ENCODE assay signal across 7 cellular contexts in the genomic region with DNA sequence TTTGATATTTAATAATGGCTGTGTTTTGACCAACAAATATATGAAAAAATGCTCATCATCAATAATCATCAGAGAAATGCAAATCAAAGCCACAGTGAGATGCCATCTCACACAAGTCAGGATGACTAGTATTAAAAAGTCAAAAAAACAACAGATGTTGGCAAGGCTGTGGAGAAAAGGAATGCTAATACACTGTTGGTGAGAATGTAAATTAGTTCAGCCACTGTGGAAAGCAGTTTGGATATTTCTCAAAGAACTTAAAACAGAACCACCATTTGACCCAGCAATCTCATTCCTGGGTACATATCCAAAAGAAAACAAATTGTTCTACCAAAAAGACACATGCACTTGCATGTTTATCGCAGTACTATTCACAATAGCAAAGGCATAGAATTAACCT. TPM values are rescaled to one million over a fixed set of nuclear protein-coding genes. Genes with fewer than 3 reads are reported as not detected.
"Had no signal": no experiment of that assay in that cellular context is flagged by ENCODE, and none has a peak within 500 bp of the region (broad histone marks: within the 10 kb centered on the region; RNA-seq: fewer than 3 reads in every experiment).

No MANE protein-coding gene starts in this region.

RNA-seq across cellular contexts. Expression of gene C6, which starts 30.0 kb away (rescaled TPM):
- total RNA-seq: activated CD4-positive, alpha-beta memory T cell treated with anti-CD3 and anti-CD28 coated beads, Interleukin-2, amount 10 ng/mL, durations not matched to agents 7 days and 5 days; activated CD4-positive, alpha-beta T cell treated with anti-CD3 and anti-CD28 coated beads for 36 hours; activated CD8-positive, alpha-beta memory T cell treated with anti-CD3 and anti-CD28 coated beads for 36 hours; activated naive CD4-positive, alpha-beta T cell treated with anti-CD3 and anti-CD28 coated beads for 36 hours; activated T-helper 17 cell treated with anti-CD3 and anti-CD28 coated beads, Interleukin-2, amount 50 U/mL, for 72 hours; SJSA1; T-helper 1 cell treated with Interleukin-12 subunit alpha and Interleukin-12 subunit beta and Interleukin-4 antibody, amounts not matched to agents 30 ng/mL and 1 ng/mL, for 36 hours had no signal
